ENCODE assay signal across 8 cellular contexts in genomic region chr4:48015678-48016077, GRCh38. TPM values are rescaled to one million over a fixed set of nuclear protein-coding genes. Genes with fewer than 3 reads are reported as not detected.
DNase-seq lines count a peak whose midpoint lies in the region; ATAC-seq and TF ChIP-seq lines count a peak whose summit lies in the region.

No MANE protein-coding gene starts in this region.

- peak overlapping the region; percentile 86 for H3K4me3 Mint-ChIP-seq in mesothelial cell of epicardium

- TF ChIP-seq CTCF in left ventricle myocardium inferior (IDR thresholded peaks at IDR 0.05; ENCODE audit: borderline replicate concordance) (no peak), body of pancreas (IDR thresholded peaks at IDR 0.05) (no peak), mesothelial cell of epicardium (IDR thresholded peaks at IDR 0.05; ENCODE audit: unreplicated experiment) (no peak)

- H3K36me3 Mint-ChIP-seq in mesothelial cell of epicardium, result peaks cover 14% of the 10 kb centered on the region

- H3K4me3 ChIP-seq in left ventricle myocardium inferior (peak overlapping the region; percentile 74), right cardiac atrium (ENCODE audit: low read length) (no peak overlapping the region), body of pancreas (no peak overlapping the region), MG63 (no peak overlapping the region)

- no peaks in the 10 kb centered on the region for H3K9me3 ChIP-seq in left ventricle myocardium inferior (replicated peaks)
- no peaks in the 10 kb centered on the region for H3K9me3 ChIP-seq in right cardiac atrium (ENCODE audit: control insufficient read depth, low read length)
- no peaks in the 10 kb centered on the region for H3K9me3 ChIP-seq in body of pancreas
- no peaks in the 10 kb centered on the region for H3K9me3 ChIP-seq in MG63

- H3K4me1 ChIP-seq in left ventricle myocardium inferior, result peaks cover 17% of the 10 kb centered on the region
- no peaks in the 10 kb centered on the region for H3K4me1 ChIP-seq in right cardiac atrium (ENCODE audit: control insufficient read depth, insufficient read depth, low read length)
- peaks cover 11% of the 10 kb centered on the region for H3K4me1 ChIP-seq in body of pancreas

- peaks cover 25% of the 10 kb centered on the region for H3K9me3 Mint-ChIP-seq in mesothelial cell of epicardium

- no peaks in the 10 kb centered on the region for H3K36me3 ChIP-seq in left ventricle myocardium inferior
- H3K36me3 ChIP-seq in body of pancreas (replicated peaks in 1 of 2; ENCODE audit: insufficient read depth in 1 of 2, low read depth in 2 of 2), result no peaks in the 10 kb centered on the region
- H3K36me3 ChIP-seq in MG63, result no peaks in the 10 kb centered on the region

- no peak for TF ChIP-seq POLR2A in body of pancreas (IDR thresholded peaks at IDR 0.05)

- intact Hi-C loops in left ventricle myocardium inferior (cut with micrococcal nuclease), result no loop called here
- intact Hi-C loops in right cardiac atrium (cut with DNase I), result no loop called here
- intact Hi-C loops in body of pancreas (cut with DNase I), result no loop called here

- peaks cover 20% of the 10 kb centered on the region for H3K4me1 Mint-ChIP-seq in mesothelial cell of epicardium

- no peak for DNase-seq in left ventricle myocardium inferior
- DNase-seq in right cardiac atrium, result no peak
- no peak for DNase-seq in body of pancreas
- no peak for DNase-seq in mesothelial cell of epicardium (ENCODE audit: low spot score in 2 of 2, unreplicated experiment in 2 of 2)
- no peak for DNase-seq in NCI-H524 (lab: John Stamatoyannopoulos, UW)
- no peak for DNase-seq in NCI-H1092 treated with DMSO at 0.1 percent for 48 hours (lab: John Stamatoyannopoulos, UW)
- no peak for DNase-seq in MG63

- H3K27ac ChIP-seq in left ventricle myocardium inferior (replicated peaks), result no peak overlapping the region
- no peak overlapping the region for H3K27ac ChIP-seq in right cardiac atrium (ENCODE audit: low read length)
- peak overlapping the region; percentile 55 to 83 (median 78) for H3K27ac ChIP-seq in body of pancreas

- ATAC-seq in right cardiac atrium (no peak), body of pancreas (no peak), HG03139 (IDR thresholded peaks at IDR 0.05; ENCODE audit: unreplicated experiment) (no peak)

- 94% methylated on average over 5 of the region's 5 CpGs for WGBS in right cardiac atrium
- WGBS in body of pancreas, 2 donors, result 48 to 67% methylated on average over 5 of the region's 5 CpGs

- peak overlapping the region; percentile 98 for H3K27ac Mint-ChIP-seq in mesothelial cell of epicardium

- peaks cover 25% of the 10 kb centered on the region for H3K27me3 ChIP-seq in left ventricle myocardium inferior (ENCODE audit: low read depth)
- no peaks in the 10 kb centered on the region for H3K27me3 ChIP-seq in right cardiac atrium (ENCODE audit: control insufficient read depth, insufficient read depth)
- no peaks in the 10 kb centered on the region for H3K27me3 ChIP-seq in body of pancreas
- H3K27me3 ChIP-seq in MG63, result no peaks in the 10 kb centered on the region

- no peaks in the 10 kb centered on the region for H3K27me3 Mint-ChIP-seq in mesothelial cell of epicardium (ENCODE audit: low read depth)

RNA-seq across cellular contexts. Expression of gene CNGA1, which starts 0.8 kb away (rescaled TPM):
- total RNA-seq in left ventricle myocardium inferior (not detected), right cardiac atrium (under 1 TPM in 1 of 4 donors, not detected in 3; 0.42 TPM), body of pancreas (1 to 10 TPM in 1 of 2 donors, under 1 TPM in 1; 0.33 to 1.8 TPM), mesothelial cell of epicardium (3.9 to 4.7 TPM (median 4.6 TPM) in 3 replicates)
- 0.48 TPM for polyA plus RNA-seq in right cardiac atrium
- not detected in 2 replicates for total RNA-seq in MG63 (2014; rRNA removed; shearing (Covaris generic); ENCODE audit: low replicate concordance)

RNA-seq across cellular contexts. Expression of gene NIPAL1, which starts 0.9 kb away (rescaled TPM):
- 0.25 TPM for total RNA-seq in left ventricle myocardium inferior
- under 1 TPM; 0.23 to 0.92 (median 0.48) TPM for total RNA-seq in right cardiac atrium
- 0.20 TPM for polyA plus RNA-seq in right cardiac atrium
- 1 to 10 TPM; 1.0 to 1.6 TPM for total RNA-seq in body of pancreas
- total RNA-seq in mesothelial cell of epicardium, result 12.1 to 13.4 TPM (median 13.3 TPM) in 3 replicates
- 0.13 and 0.42 TPM in 2 replicates for total RNA-seq in MG63 (2014; rRNA removed; shearing (Covaris generic); ENCODE audit: low replicate concordance)

Comparison
In these comparisons a context has a peak if more than half of its experiments do, and no peak if none do; other contexts are left out.
1. H3K27ac ChIP-seq: peak in body of pancreas (4 of 4); none in left ventricle myocardium inferior (single experiment) and right cardiac atrium (single experiment).